Comparison of ENCODE assay signal across 8 cellular contexts in the genomic region with DNA sequence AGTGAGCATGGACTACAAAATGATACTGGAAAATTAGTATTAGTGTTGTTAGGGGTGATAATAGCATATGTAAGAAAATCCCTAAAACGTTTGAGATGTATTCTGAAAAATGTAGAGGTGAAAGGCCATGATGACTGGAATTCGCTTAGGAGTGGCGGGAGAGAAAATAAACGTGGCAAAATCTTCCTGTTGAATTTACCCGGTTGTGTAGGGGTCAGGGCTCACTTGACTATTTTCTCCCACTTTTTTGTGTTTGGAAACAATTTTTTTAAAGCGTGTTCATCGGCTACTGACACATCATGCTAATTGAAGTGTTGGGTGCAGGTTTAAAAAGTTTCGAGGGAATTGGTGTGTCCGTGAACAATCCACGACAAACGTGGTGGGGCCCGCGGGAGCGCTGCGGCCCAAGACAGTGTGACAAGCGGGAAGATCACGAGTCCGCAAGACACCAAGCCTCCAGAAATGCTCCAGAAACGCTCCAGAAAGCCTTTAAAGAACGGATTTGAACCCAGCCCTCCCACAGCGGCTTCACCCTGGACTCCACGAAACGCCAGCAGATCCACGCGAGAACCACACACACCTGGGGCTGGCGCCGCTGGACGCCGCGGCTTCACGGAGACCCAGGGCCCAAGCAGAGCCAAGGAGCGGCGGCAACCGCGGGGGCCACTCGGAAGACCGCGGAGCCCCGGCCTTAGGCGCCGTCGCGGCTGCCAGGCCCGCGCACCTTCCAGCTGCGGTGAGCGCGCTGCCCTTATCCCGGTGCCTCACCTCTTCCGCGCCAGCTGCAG. TPM values are rescaled to one million over a fixed set of nuclear protein-coding genes. Genes with fewer than 3 reads are reported as not detected.
A peak's percentile ranks its signal among the peaks of the same experiment; 100 is the strongest.
DNase-seq lines count a peak whose midpoint lies in the region; ATAC-seq and TF ChIP-seq lines count a peak whose summit lies in the region.

No MANE protein-coding gene starts in this region.

- H3K27me3 Mint-ChIP-seq in T-helper 1 cell treated with Interleukin-12 subunit alpha and Interleukin-12 subunit beta and Interleukin-4 antibody, amounts not matched to agents 30 μg/mL and 1 μg/mL, for 36 hours (ENCODE audit: low read depth), result no peaks in the 10 kb centered on the region
- H3K27me3 Mint-ChIP-seq in activated B cell treated with CpG ODN at 0.5 μM for 24 hours (no peaks in the 10 kb centered on the region), osteocyte (ENCODE audit: unreplicated experiment) (no peaks in the 10 kb centered on the region)

- DNase-seq in T-helper 1 cell (no peak), activated B cell treated with CpG ODN at 0.5 μM for 24 hours (no peak), foreskin fibroblast (peak in 1 of 2 donors; percentile 48), osteocyte (ENCODE audit: extremely low spot score, unreplicated experiment) (no peak), UCSD-AML1 (lab: John Stamatoyannopoulos, UW; ENCODE audit: unreplicated experiment) (no peak), inferior parietal cortex (ENCODE audit: extremely low spot score) (no peak)

- TF ChIP-seq CTCF in activated B cell treated with CpG ODN at 0.5 μM for 24 hours (IDR thresholded peaks at IDR 0.05), result no peak
- TF ChIP-seq CTCF in foreskin fibroblast (IDR thresholded peaks at IDR 0.05; ENCODE audit: low read depth, low read length), result no peak
- no peak for TF ChIP-seq CTCF in osteocyte (IDR thresholded peaks at IDR 0.05)

- H3K9me3 Mint-ChIP-seq in T-helper 1 cell treated with Interleukin-12 subunit alpha and Interleukin-12 subunit beta and Interleukin-4 antibody, amounts not matched to agents 30 μg/mL and 1 μg/mL, for 36 hours, result no peaks in the 10 kb centered on the region
- H3K9me3 Mint-ChIP-seq in activated B cell treated with CpG ODN at 0.5 μM for 24 hours (no peaks in the 10 kb centered on the region), osteocyte (ENCODE audit: unreplicated experiment) (no peaks in the 10 kb centered on the region)

- H3K4me3 ChIP-seq in foreskin fibroblast (ENCODE audit: low read depth in 1 of 2, low read length in 2 of 2), result peak overlapping the region; percentile 70 to 83

- peaks cover 43% of the 10 kb centered on the region for H3K4me1 Mint-ChIP-seq in T-helper 1 cell treated with Interleukin-12 subunit alpha and Interleukin-12 subunit beta and Interleukin-4 antibody, amounts not matched to agents 30 μg/mL and 1 μg/mL, for 36 hours (ENCODE audit: low read depth)
- H3K4me1 Mint-ChIP-seq in activated B cell treated with CpG ODN at 0.5 μM for 24 hours, result peaks cover 20% of the 10 kb centered on the region
- H3K4me1 Mint-ChIP-seq in osteocyte (ENCODE audit: unreplicated experiment), result peaks cover 39% of the 10 kb centered on the region

- peak overlapping the region; percentile 97 for H3K27ac Mint-ChIP-seq in T-helper 1 cell treated with Interleukin-12 subunit alpha and Interleukin-12 subunit beta and Interleukin-4 antibody, amounts not matched to agents 30 μg/mL and 1 μg/mL, for 36 hours
- H3K27ac Mint-ChIP-seq in activated B cell treated with CpG ODN at 0.5 μM for 24 hours, result peak overlapping the region; percentile 94
- peak overlapping the region; percentile 98 for H3K27ac Mint-ChIP-seq in osteocyte (ENCODE audit: unreplicated experiment)

- H3K36me3 Mint-ChIP-seq in T-helper 1 cell treated with Interleukin-12 subunit alpha and Interleukin-12 subunit beta and Interleukin-4 antibody, amounts not matched to agents 30 μg/mL and 1 μg/mL, for 36 hours (ENCODE audit: low read depth), result peaks cover 25% of the 10 kb centered on the region
- H3K36me3 Mint-ChIP-seq in activated B cell treated with CpG ODN at 0.5 μM for 24 hours (ENCODE audit: low read depth) (peaks cover 24% of the 10 kb centered on the region), osteocyte (ENCODE audit: unreplicated experiment) (peaks cover 25% of the 10 kb centered on the region)

- CTCF ChIA-PET in activated B cell treated with CpG ODN at 0.5 μM for 24 hours (lab: Charles Lee), result interaction anchor here (0.9 kb wide), 1 partner anchor 259 kb away, joined by 3 read pairs; no protein-coding TSS in a partner anchor

- peak overlapping the region; percentile 98 for H3K4me3 Mint-ChIP-seq in T-helper 1 cell treated with Interleukin-12 subunit alpha and Interleukin-12 subunit beta and Interleukin-4 antibody, amounts not matched to agents 30 μg/mL and 1 μg/mL, for 36 hours
- peak overlapping the region; percentile 98 for H3K4me3 Mint-ChIP-seq in activated B cell treated with CpG ODN at 0.5 μM for 24 hours
- H3K4me3 Mint-ChIP-seq in osteocyte (ENCODE audit: unreplicated experiment), result peak overlapping the region; percentile 97

- peak; percentile 27 for ATAC-seq in HG03139 (IDR thresholded peaks at IDR 0.05; ENCODE audit: unreplicated experiment)
- ATAC-seq in activated B cell treated with CpG ODN at 0.5 μM for 24 hours (ENCODE audit: low read depth), result peak; percentile 13

- intact Hi-C loops in activated B cell treated with CpG ODN at 0.5 μM for 24 hours (cut with micrococcal nuclease), result loop anchor here (1.0 to 10.0 kb wide), 10 partner anchors 130 to 1982 kb away; partner anchors contain the start of genes BACE2, DYRK1A, ETS2 and LCA5L

- POLR2A ChIA-PET in activated B cell treated with CpG ODN at 0.5 μM for 24 hours (lab: Charles Lee), result interaction anchor here (0.7 to 3.0 kb wide), 7 partner anchors 83 to 1619 kb away, joined by 3 to 29 read pairs (median 10); partner anchors contain the start of genes BRWD1 and HMGN1

RNA-seq across cellular contexts. Expression of gene PSMG1, which starts 0.6 kb away (rescaled TPM):
- total RNA-seq in activated B cell treated with CpG ODN at 0.5 μM for 24 hours (23.7 and 28.4 TPM in 2 replicates), osteocyte (49.0 and 49.6 TPM in 2 replicates)
